Comparison of ENCODE assay signal across 28 cellular contexts in the genomic region with DNA sequence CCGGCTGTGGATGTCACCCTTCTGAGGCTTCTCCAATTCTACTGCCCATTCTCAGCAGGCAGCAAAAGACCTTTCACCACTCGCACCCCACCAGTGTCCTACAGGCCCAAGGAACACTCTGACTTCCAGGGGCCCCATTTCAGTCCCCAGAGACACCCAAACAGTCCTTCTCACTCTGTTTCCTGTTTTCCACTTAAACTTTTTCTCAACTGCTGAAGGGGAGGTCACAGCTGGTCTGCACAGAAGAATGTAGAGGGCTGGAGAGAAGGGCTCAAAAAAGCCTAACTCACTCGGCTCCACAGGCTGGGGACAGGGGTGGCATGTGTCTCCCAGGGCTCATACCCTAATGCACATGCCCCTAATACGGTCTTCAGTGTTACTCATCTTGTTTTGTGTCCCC. TPM values are rescaled to one million over a fixed set of nuclear protein-coding genes. Genes with fewer than 3 reads are reported as not detected.
"Had no signal": no experiment of that assay in that cellular context is flagged by ENCODE, and none has a peak within 500 bp of the region (broad histone marks: within the 10 kb centered on the region; RNA-seq: fewer than 3 reads in every experiment).

No MANE protein-coding gene starts in this region.

- H3K27ac Mint-ChIP-seq: activated CD4-positive, alpha-beta T cell treated with anti-CD3 and anti-CD28 coated beads, Interleukin-2, amount 10 ng/mL, durations not matched to agents 24 days and 14 days; activated CD8-positive, alpha-beta T cell treated with anti-CD3 and anti-CD28 coated beads, Interleukin-2, amount 10 ng/mL, durations not matched to agents 7 days and 5 days; activated naive CD8-positive, alpha-beta T cell treated with anti-CD3 and anti-CD28 coated beads for 36 hours; activated T-cell treated with anti-CD3 and anti-CD28 coated beads, Interleukin-2, amount 50 U/mL, for 72 hours; progenitor cell of endocrine pancreas; stimulated activated naive CD8-positive, alpha-beta T cell treated with anti-CD3 and anti-CD28 coated beads, Interleukin-15, Interleukin-2, amounts not matched to agents 100 ng/mL and 50 ng/mL, for 24 hours; WTC11 had no signal

- H3K4me1 Mint-ChIP-seq: activated CD4-positive, alpha-beta T cell treated with anti-CD3 and anti-CD28 coated beads, Interleukin-2, amount 10 ng/mL, durations not matched to agents 24 days and 14 days had no signal

- H3K36me3 ChIP-seq: esophagus muscularis mucosa, right atrium auricular region, suprapubic skin, upper lobe of right lung had no signal

- H3K9me3 ChIP-seq: body of pancreas, esophagus muscularis mucosa, right atrium auricular region, suprapubic skin, upper lobe of right lung had no signal

- FAIRE-seq: keratinocyte, TTC549 had no signal

- H2AFZ ChIP-seq: hepatocyte had no signal

- H3K36me3 Mint-ChIP-seq: activated naive CD8-positive, alpha-beta T cell treated with anti-CD3 and anti-CD28 coated beads for 36 hours; naive thymus-derived CD8-positive, alpha-beta T cell; WTC11 had no signal

- H3K27ac ChIP-seq: body of pancreas, coronary artery, esophagus muscularis mucosa, hepatocyte, right atrium auricular region, skin epidermis, suprapubic skin, upper lobe of right lung had no signal

- H3K79me2 ChIP-seq: hepatocyte had no signal

- ATAC-seq: activated CD8-positive, alpha-beta T cell treated with anti-CD3 and anti-CD28 coated beads, Interleukin-2, amount 10 ng/mL, durations not matched to agents 7 days and 5 days; activated T-cell treated with anti-CD3 and anti-CD28 coated beads, Interleukin-2, amount 50 U/mL, for 72 hours; body of pancreas; left lobe of liver; naive thymus-derived CD8-positive, alpha-beta T cell; upper lobe of right lung; WTC11 had no signal

- H3K4me3 ChIP-seq: body of pancreas, coronary artery, esophagus muscularis mucosa, hepatocyte, right atrium auricular region, skin epidermis, suprapubic skin, upper lobe of right lung had no signal

- H3K4me2 ChIP-seq: hepatocyte had no signal

- H3K27me3 Mint-ChIP-seq: activated naive CD8-positive, alpha-beta T cell treated with anti-CD3 and anti-CD28 coated beads for 36 hours; central memory CD8-positive, alpha-beta T cell; stimulated activated naive CD8-positive, alpha-beta T cell treated with anti-CD3 and anti-CD28 coated beads, Interleukin-15, Interleukin-2, amounts not matched to agents 100 ng/mL and 50 ng/mL, for 24 hours had no signal

- H3K9me3 Mint-ChIP-seq: activated CD4-positive, alpha-beta T cell treated with anti-CD3 and anti-CD28 coated beads, Interleukin-2, amount 10 ng/mL, durations not matched to agents 24 days and 14 days; activated naive CD8-positive, alpha-beta T cell treated with anti-CD3 and anti-CD28 coated beads for 36 hours; activated T-cell treated with anti-CD3 and anti-CD28 coated beads, Interleukin-2, amount 50 U/mL, for 72 hours; central memory CD8-positive, alpha-beta T cell; naive thymus-derived CD8-positive, alpha-beta T cell; stimulated activated naive CD8-positive, alpha-beta T cell treated with anti-CD3 and anti-CD28 coated beads, Interleukin-15, Interleukin-2, amounts not matched to agents 100 ng/mL and 50 ng/mL, for 24 hours; WTC11 had no signal

- H3K4me3 Mint-ChIP-seq: activated CD4-positive, alpha-beta T cell treated with anti-CD3 and anti-CD28 coated beads, Interleukin-2, amount 10 ng/mL, durations not matched to agents 24 days and 14 days; activated CD8-positive, alpha-beta T cell treated with anti-CD3 and anti-CD28 coated beads, Interleukin-2, amount 10 ng/mL, durations not matched to agents 7 days and 5 days; activated naive CD8-positive, alpha-beta T cell treated with anti-CD3 and anti-CD28 coated beads for 36 hours; activated T-cell treated with anti-CD3 and anti-CD28 coated beads, Interleukin-2, amount 50 U/mL, for 72 hours; central memory CD8-positive, alpha-beta T cell; naive thymus-derived CD8-positive, alpha-beta T cell; stimulated activated naive CD8-positive, alpha-beta T cell treated with anti-CD3 and anti-CD28 coated beads, Interleukin-15, Interleukin-2, amounts not matched to agents 100 ng/mL and 50 ng/mL, for 24 hours; WTC11 had no signal

- DNase-seq: activated CD4-positive, alpha-beta T cell treated with anti-CD3 and anti-CD28 coated beads, Interleukin-2, amount 10 ng/mL, durations not matched to agents 24 days and 14 days; activated CD8-positive, alpha-beta memory T cell treated with anti-CD3 and anti-CD28 coated beads, Interleukin-2, amount 50 U/mL, for 48 hours; activated CD8-positive, alpha-beta T cell treated with anti-CD3 and anti-CD28 coated beads, Interleukin-2, amount 10 ng/mL, durations not matched to agents 7 days and 5 days; activated naive CD8-positive, alpha-beta T cell treated with anti-CD3 and anti-CD28 coated beads for 36 hours; activated T-cell treated with anti-CD3 and anti-CD28 coated beads, Interleukin-2, amount 50 U/mL, for 72 hours; amygdala; body of pancreas; effector CD4-positive, alpha-beta T cell; mammary epithelial cell; naive thymus-derived CD8-positive, alpha-beta T cell; occipital lobe; stimulated activated CD4-positive, alpha-beta T cell treated with anti-CD3 and anti-CD28 coated beads, Interleukin-15, amount 100 ng/mL, for 24 hours; stimulated activated CD4-positive, alpha-beta T cell treated with anti-CD3 and anti-CD28 coated beads, Interleukin-4, amount 100 ng/mL, for 24 hours had no signal

RNA-seq across cellular contexts. Expression of a gene that starts 4.2 kb away (rescaled TPM):
- total RNA-seq: activated CD8-positive, alpha-beta T cell treated with anti-CD3 and anti-CD28 coated beads, Interleukin-2, amount 10 ng/mL, durations not matched to agents 7 days and 5 days; T-helper 2 cell treated with Interferon-gamma antibody and Interleukin-4, amounts not matched to agents 100 ng/mL and 5 ng/mL, for 36 hours had no signal
- polyA plus RNA-seq: keratinocyte had no signal
